1 cellular context compared by ENCODE assay signal in genomic region chr22:39089928-39090327, GRCh38.
A peak's percentile ranks its signal among the peaks of the same experiment; 100 is the strongest.
TF ChIP-seq lines count a peak whose summit lies in the region.

No MANE protein-coding gene starts in this region.

TF ChIP-seq in IMR-90, 13 proteins besides CTCF, POLR2A, EP300 and RAD21:
- TF ChIP-seq MXI1 (IDR thresholded peaks at IDR 0.05; ENCODE audit: borderline replicate concordance, low read depth, low read length) = no peak
- TF ChIP-seq CEBPB (IDR thresholded peaks at IDR 0.05; ENCODE audit: low read depth, low read length) = peak; percentile 57; the same call in 1 of the 2 replicates
- TF ChIP-seq BHLHE40 (IDR thresholded peaks at IDR 0.05; ENCODE audit: low read depth, low read length) = no peak
